In the genomic region with DNA sequence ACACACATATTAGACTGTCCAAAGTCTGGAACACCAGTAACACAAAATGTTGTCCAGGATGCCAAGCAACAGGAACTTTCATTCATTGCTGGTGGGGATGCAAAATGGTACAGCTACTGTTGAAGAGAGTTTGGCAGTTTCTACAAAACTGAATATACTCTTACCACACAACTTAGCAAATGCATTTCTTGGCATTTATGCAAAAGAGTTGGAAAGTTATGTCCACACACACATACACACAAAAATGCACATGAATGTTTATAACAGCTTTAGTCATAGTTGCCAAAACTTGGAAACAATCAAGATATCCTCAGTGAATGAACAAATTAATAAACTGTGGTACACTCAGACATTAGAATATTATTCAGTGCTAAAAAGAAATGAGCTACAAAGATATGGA, we compare ENCODE assay signal across 27 cellular contexts.
DNase-seq lines count a peak whose midpoint lies in the region; ATAC-seq and TF ChIP-seq lines count a peak whose summit lies in the region.
"Had no signal": no experiment of that assay in that cellular context is flagged by ENCODE, and none has a peak within 500 bp of the region (broad histone marks: within the 10 kb centered on the region; RNA-seq: fewer than 3 reads in every experiment).

No MANE protein-coding gene starts in this region.

- CTCF ChIA-PET in AG04449 (lab: Yijun Ruan, JAX) = no interaction called here
- CTCF ChIA-PET in activated CD4-positive, alpha-beta T cell treated with anti-CD3 and anti-CD28 coated beads, Interleukin-2, amount 10 ng/mL, durations not matched to agents 7 days and 5 days (lab: Charles Lee) = no interaction called here

- H3K4me1 Mint-ChIP-seq in activated CD4-positive, alpha-beta T cell treated with anti-CD3 and anti-CD28 coated beads, Interleukin-2, amount 10 ng/mL, durations not matched to agents 7 days and 5 days = no peaks in the 10 kb centered on the region
- H3K4me1 Mint-ChIP-seq: activated naive CD4-positive, alpha-beta T cell treated with anti-CD3 and anti-CD28 coated beads, Interleukin-2, amount 10 ng/mL, durations not matched to agents 7 days and 5 days; immature natural killer cell; memory B cell had no signal

- H3K36me3 Mint-ChIP-seq in activated CD4-positive, alpha-beta T cell treated with anti-CD3 and anti-CD28 coated beads, Interleukin-2, amount 10 ng/mL, durations not matched to agents 7 days and 5 days (ENCODE audit: low read depth) = no peaks in the 10 kb centered on the region
- H3K36me3 Mint-ChIP-seq: activated naive CD4-positive, alpha-beta T cell treated with anti-CD3 and anti-CD28 coated beads, Interleukin-2, amount 10 ng/mL, durations not matched to agents 7 days and 5 days; memory B cell had no signal

- TF ChIP-seq CTCF in AG04449 (IDR thresholded peaks at IDR 0.05; ENCODE audit: insufficient read depth, low read length, missing control alignments) (no peak), fibroblast of pulmonary artery (IDR thresholded peaks at IDR 0.05; ENCODE audit: low read length, missing control alignments) (no peak)

- no peak overlapping the region for H3K4me3 ChIP-seq in AG04449 (ENCODE audit: low read depth, low read length)
- no peak overlapping the region for H3K4me3 ChIP-seq in fibroblast of pulmonary artery (replicated peaks; ENCODE audit: low read depth, low read length)
- H3K4me3 ChIP-seq: colonic mucosa, gastrocnemius medialis, GM12878, hepatocyte, ovary, testis had no signal

- ATAC-seq in GM18502 (IDR thresholded peaks at IDR 0.05; ENCODE audit: poor library complexity, unreplicated experiment) = no peak
- ATAC-seq: activated CD8-positive, alpha-beta T cell treated with anti-CD3 and anti-CD28 coated beads, Interleukin-2, amount 10 ng/mL, durations not matched to agents 7 days and 5 days; gastrocnemius medialis; GM12878; stimulated activated naive CD8-positive, alpha-beta T cell treated with anti-CD3 and anti-CD28 coated beads, Interleukin-15, Interleukin-2, amounts not matched to agents 100 U/mL and 50 U/mL, for 24 hours had no signal

- H3K9me3 Mint-ChIP-seq in activated CD4-positive, alpha-beta T cell treated with anti-CD3 and anti-CD28 coated beads, Interleukin-2, amount 10 ng/mL, durations not matched to agents 7 days and 5 days = peaks cover 3% of the 10 kb centered on the region

- DNase-seq in AG04449 (ENCODE audit: low read depth, low spot score) = peak; percentile 65
- peak; percentile 76 for DNase-seq in HCEC 1CT
- peak; percentile 59 for DNase-seq in amniotic epithelial cell (ENCODE audit: low read depth)
- DNase-seq in fibroblast of pulmonary artery (ENCODE audit: low read depth) = peak; percentile 39
- no peak for DNase-seq in hypothalamus (lab: John Stamatoyannopoulos, UW)
- DNase-seq in mucosa of gallbladder (ENCODE audit: low spot score) = no peak
- no peak for DNase-seq in activated CD4-positive, alpha-beta T cell treated with anti-CD3 and anti-CD28 coated beads, Interleukin-2, amount 10 ng/mL, durations not matched to agents 7 days and 5 days
- DNase-seq: activated CD8-positive, alpha-beta T cell treated with anti-CD3 and anti-CD28 coated beads, Interleukin-2, amount 10 ng/mL, durations not matched to agents 7 days and 5 days; activated naive CD4-positive, alpha-beta T cell treated with anti-CD3 and anti-CD28 coated beads, Interleukin-2, amount 10 ng/mL, durations not matched to agents 7 days and 5 days; amniotic stem cell; CD4-positive, alpha-beta T cell; colonic mucosa; effector CD4-positive, alpha-beta T cell; gastrocnemius medialis; immature natural killer cell; NCI-H146; NCI-H774; ovary; SIG-M5; stimulated activated CD4-positive, alpha-beta T cell treated with anti-CD3 and anti-CD28 coated beads, Interleukin-2, amount 100 ng/mL, for 24 hours; stimulated activated naive CD8-positive, alpha-beta T cell treated with anti-CD3 and anti-CD28 coated beads, Interleukin-15, Interleukin-2, amounts not matched to agents 100 U/mL and 50 U/mL, for 24 hours; SW 1271; testis had no signal

- H3K27me3 Mint-ChIP-seq in activated CD4-positive, alpha-beta T cell treated with anti-CD3 and anti-CD28 coated beads, Interleukin-2, amount 10 ng/mL, durations not matched to agents 7 days and 5 days = no peaks in the 10 kb centered on the region
- H3K27me3 Mint-ChIP-seq: activated naive CD4-positive, alpha-beta T cell treated with anti-CD3 and anti-CD28 coated beads, Interleukin-2, amount 10 ng/mL, durations not matched to agents 7 days and 5 days; CD4-positive, alpha-beta T cell; memory B cell had no signal

- H3K4me3 Mint-ChIP-seq in activated CD4-positive, alpha-beta T cell treated with anti-CD3 and anti-CD28 coated beads, Interleukin-2, amount 10 ng/mL, durations not matched to agents 7 days and 5 days = no peak overlapping the region
- H3K4me3 Mint-ChIP-seq: activated CD8-positive, alpha-beta T cell treated with anti-CD3 and anti-CD28 coated beads, Interleukin-2, amount 10 ng/mL, durations not matched to agents 7 days and 5 days; activated naive CD4-positive, alpha-beta T cell treated with anti-CD3 and anti-CD28 coated beads, Interleukin-2, amount 10 ng/mL, durations not matched to agents 7 days and 5 days; CD4-positive, alpha-beta T cell; immature natural killer cell; memory B cell had no signal

- POLR2A ChIA-PET in AG04449 (lab: Yijun Ruan, JAX) = no interaction called here
- POLR2A ChIA-PET in activated CD4-positive, alpha-beta T cell treated with anti-CD3 and anti-CD28 coated beads, Interleukin-2, amount 10 ng/mL, durations not matched to agents 7 days and 5 days (lab: Charles Lee) = no interaction called here

- H3K27ac Mint-ChIP-seq in activated CD4-positive, alpha-beta T cell treated with anti-CD3 and anti-CD28 coated beads, Interleukin-2, amount 10 ng/mL, durations not matched to agents 7 days and 5 days = no peak overlapping the region
- H3K27ac Mint-ChIP-seq: activated CD8-positive, alpha-beta T cell treated with anti-CD3 and anti-CD28 coated beads, Interleukin-2, amount 10 ng/mL, durations not matched to agents 7 days and 5 days; activated naive CD4-positive, alpha-beta T cell treated with anti-CD3 and anti-CD28 coated beads, Interleukin-2, amount 10 ng/mL, durations not matched to agents 7 days and 5 days; CD4-positive, alpha-beta T cell; immature natural killer cell; memory B cell had no signal

Comparison
In these comparisons a context has a peak if more than half of its experiments do, and no peak if none do; other contexts are left out.
1. DNase-seq: peak in AG04449 (single experiment), HCEC 1CT (single experiment), amniotic epithelial cell (single experiment) and fibroblast of pulmonary artery (single experiment); none in hypothalamus (0 of 51), mucosa of gallbladder (single experiment) and activated CD4-positive, alpha-beta T cell treated with anti-CD3 and anti-CD28 coated beads, Interleukin-2, amount 10 ng/mL, durations not matched to agents 7 days and 5 days (single experiment).